ENCODE assay signal across 1 cellular context in genomic region chr9:89550516-89550915, GRCh38.
TF ChIP-seq lines count a peak whose summit lies in the region.

No MANE protein-coding gene starts in this region.

TF ChIP-seq in H1, 55 proteins besides CTCF, POLR2A, EP300 and RAD21:
- peak; percentile 59 for TF ChIP-seq E2F6 (IDR thresholded peaks at IDR 0.05)
- no peak for TF ChIP-seq CBX5 (IDR thresholded peaks at IDR 0.05; ENCODE audit: low read depth, low read length)
- TF ChIP-seq YY1 (IDR thresholded peaks at IDR 0.05; ENCODE audit: low read depth, low read length), result no peak
- TF ChIP-seq GABPA (IDR thresholded peaks at IDR 0.05; ENCODE audit: borderline replicate concordance, insufficient read depth, low read length), result no peak
- TF ChIP-seq SP2 (IDR thresholded peaks at IDR 0.05; ENCODE audit: low read length), result no peak
- no peak for TF ChIP-seq SP4 (IDR thresholded peaks at IDR 0.05; ENCODE audit: low read length)
- no peak for TF ChIP-seq SUZ12 (IDR thresholded peaks at IDR 0.05; ENCODE audit: low read length)
- no peak for TF ChIP-seq NRF1 (IDR thresholded peaks at IDR 0.05; ENCODE audit: low read depth, low read length)
- TF ChIP-seq POU5F1 (IDR thresholded peaks at IDR 0.05; ENCODE audit: low read depth, low read length), result 0 out of 2 replicates have a peak, but pooled peaks have one; percentile 6
- TF ChIP-seq RNF2 (IDR thresholded peaks at IDR 0.05; ENCODE audit: borderline replicate concordance, low read depth, low read length, missing control alignments, poor library complexity, severe bottlenecking), result no peak
- no peak for TF ChIP-seq CBX8 (IDR thresholded peaks at IDR 0.05; ENCODE audit: borderline replicate concordance, low read depth, low read length)
- TF ChIP-seq BRCA1 (IDR thresholded peaks at IDR 0.05; ENCODE audit: low read depth, low read length), result no peak
- no peak for TF ChIP-seq CHD2 (IDR thresholded peaks at IDR 0.05; ENCODE audit: low read length)
- peak; percentile 43; the same call in 1 of the 2 replicates for TF ChIP-seq TEAD4 (IDR thresholded peaks at IDR 0.05; ENCODE audit: low read depth, low read length)
- no peak for TF ChIP-seq CHD1 (IDR thresholded peaks at IDR 0.05; ENCODE audit: low read depth, low read length)
- TF ChIP-seq GTF2F1 (IDR thresholded peaks at IDR 0.05; ENCODE audit: borderline replicate concordance, low read depth, low read length), result no peak
- no peak for TF ChIP-seq TAF1 (IDR thresholded peaks at IDR 0.05; ENCODE audit: low read depth, low read length)
- no peak for TF ChIP-seq PHF8 (conservative IDR thresholded peaks at IDR 0.05; ENCODE audit: low read depth, low read length)
- no peak for TF ChIP-seq RBBP5 (IDR thresholded peaks at IDR 0.05; ENCODE audit: borderline replicate concordance, low read depth, low read length)
- TF ChIP-seq MAX (IDR thresholded peaks at IDR 0.05), result 0 out of 2 replicates have a peak, but pooled peaks have one; percentile 40
- TF ChIP-seq RXRA (IDR thresholded peaks at IDR 0.05; ENCODE audit: insufficient read depth, low read depth, low read length), result no peak
- TF ChIP-seq TCF12 (IDR thresholded peaks at IDR 0.05; ENCODE audit: low read depth, low read length), result no peak
- 0 out of 2 replicates have a peak, but pooled peaks have one; percentile 27 for TF ChIP-seq SP1 (IDR thresholded peaks at IDR 0.05; ENCODE audit: low read depth, low read length)
- no peak for TF ChIP-seq CHD7 (IDR thresholded peaks at IDR 0.05; ENCODE audit: insufficient replicate concordance, low read length)
- no peak for TF ChIP-seq FOSL1 (IDR thresholded peaks at IDR 0.05; ENCODE audit: insufficient read depth, low read depth, low read length)
- no peak for TF ChIP-seq ZNF274 (IDR thresholded peaks at IDR 0.05; ENCODE audit: borderline replicate concordance, extremely low read depth, low read length)
- TF ChIP-seq USF2 (IDR thresholded peaks at IDR 0.05; ENCODE audit: low read length), result no peak
